ENCODE assay signal across 17 cellular contexts in the genomic region with DNA sequence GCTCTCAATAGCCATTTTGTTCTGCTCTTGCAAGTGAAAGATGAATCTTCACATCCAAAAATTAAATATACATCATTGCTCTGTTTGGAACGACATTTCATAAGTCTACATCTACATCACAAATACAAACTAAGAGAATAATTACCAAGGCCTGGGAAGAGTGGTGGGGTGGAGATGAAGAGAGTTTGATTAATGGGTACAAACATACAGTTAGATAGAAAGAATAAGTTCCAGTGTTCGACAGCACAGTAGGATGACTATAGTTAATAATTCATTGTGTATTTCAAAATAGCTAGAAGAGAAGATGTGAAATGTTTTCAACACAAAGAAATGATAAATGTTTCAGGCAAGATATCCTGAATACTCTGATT.
"Had no signal": no experiment of that assay in that cellular context is flagged by ENCODE, and none has a peak within 500 bp of the region (broad histone marks: within the 10 kb centered on the region; RNA-seq: fewer than 3 reads in every experiment).

No MANE protein-coding gene starts in this region.

- DNase-seq: effector memory CD4-positive, alpha-beta T cell; kidney; left cardiac atrium; left ventricle myocardium inferior; lower lobe of right lung; nephron progenitor cell; sigmoid colon; stimulated activated CD4-positive, alpha-beta T cell treated with anti-CD3 and anti-CD28 coated beads, Interleukin-12 subunit alpha, Interleukin-12 subunit beta, amount 100 ng/mL, for 4 hours; stimulated activated naive CD4-positive, alpha-beta T cell; stomach; substantia nigra; transverse colon had no signal

- H3K4me1 ChIP-seq: left ventricle myocardium inferior, lower lobe of right lung, parathyroid adenoma, sigmoid colon, stomach had no signal

- H3K4me3 ChIP-seq: left ventricle myocardium inferior, lower lobe of right lung, sigmoid colon, stomach, thoracic aorta, transverse colon had no signal

- H3K27ac ChIP-seq: left ventricle myocardium inferior, lower lobe of right lung, parathyroid adenoma, stomach, thoracic aorta, transverse colon had no signal

- H3K9me3 ChIP-seq: left ventricle myocardium inferior, lower lobe of right lung, sigmoid colon, stomach, thoracic aorta, transverse colon had no signal

- H3K27me3 Mint-ChIP-seq: memory B cell had no signal

- H2AFZ ChIP-seq: parathyroid adenoma had no signal

- H3K4me3 Mint-ChIP-seq: memory B cell, mesothelial cell of epicardium, nephron progenitor cell had no signal

- H3K27me3 ChIP-seq: sigmoid colon, stomach, transverse colon had no signal

- H3K9me3 Mint-ChIP-seq: memory B cell, nephron progenitor cell had no signal

- H3K4me1 Mint-ChIP-seq: memory B cell, mesothelial cell of epicardium, nephron progenitor cell had no signal

- ATAC-seq: esophagus mucosa, left cardiac atrium, lower lobe of right lung had no signal

- H3K36me3 ChIP-seq: left ventricle myocardium inferior, lower lobe of right lung, sigmoid colon, stomach, thoracic aorta, transverse colon had no signal

- H3K36me3 Mint-ChIP-seq: memory B cell, mesothelial cell of epicardium had no signal

- H3K27ac Mint-ChIP-seq: memory B cell, mesothelial cell of epicardium, nephron progenitor cell had no signal

- H3K9ac ChIP-seq: parathyroid adenoma had no signal

- H3K79me2 ChIP-seq: parathyroid adenoma had no signal
